9 cellular contexts compared by ENCODE assay signal in genomic region chr7:51045319-51046102, GRCh38.
DNase-seq lines count a peak whose midpoint lies in the region; ATAC-seq, FAIRE-seq and TF ChIP-seq lines count a peak whose summit lies in the region.
"Had no signal": no experiment of that assay in that cellular context is flagged by ENCODE, and none has a peak within 500 bp of the region (broad histone marks: within the 10 kb centered on the region; RNA-seq: fewer than 3 reads in every experiment).

No MANE protein-coding gene starts in this region.

- no peak for TF ChIP-seq POLR2A in H54 (IDR thresholded peaks at IDR 0.05; ENCODE audit: low read depth, low read length)

- FAIRE-seq in H54 (lab: Jason Lieb, UNC) = peak; percentile 89

- peaks cover 25% of the 10 kb centered on the region for H3K27me3 ChIP-seq in RWPE2 (ENCODE audit: insufficient read depth, poor library complexity, severe bottlenecking)
- peaks cover 81% of the 10 kb centered on the region for H3K27me3 ChIP-seq in skeletal muscle satellite cell (ENCODE audit: control insufficient read depth, insufficient read depth, low read length)

- H3K4me1 ChIP-seq in RWPE2 (ENCODE audit: insufficient read depth, poor library complexity, severe bottlenecking) = peaks cover 14% of the 10 kb centered on the region
- H3K4me1 ChIP-seq in skeletal muscle satellite cell (ENCODE audit: control insufficient read depth, insufficient read depth, low read length) = peaks cover 16% of the 10 kb centered on the region

- H3K27ac ChIP-seq in RWPE2 (ENCODE audit: poor library complexity, severe bottlenecking) = peak overlapping the region; percentile 34

- TF ChIP-seq CTCF in RWPE2 (IDR thresholded peaks at IDR 0.05; ENCODE audit: poor library complexity, severe bottlenecking) (no peak), fibroblast of pulmonary artery (IDR thresholded peaks at IDR 0.05; ENCODE audit: low read length, missing control alignments) (no peak)

- H3K4me3 ChIP-seq in RWPE2 (ENCODE audit: severe bottlenecking) (no peak overlapping the region), fibroblast of pulmonary artery (replicated peaks; ENCODE audit: low read depth, low read length) (no peak overlapping the region), skeletal muscle satellite cell (ENCODE audit: low read length) (no peak overlapping the region)

- peak overlapping the region; percentile 46 for H3K4me2 ChIP-seq in skeletal muscle satellite cell (ENCODE audit: low read length)

- peak; percentile 94 for ATAC-seq in RWPE2 (ENCODE audit: low read depth)
- ATAC-seq: activated T-cell treated with anti-CD3 and anti-CD28 coated beads, Interleukin-2, amount 50 U/mL, for 4 hours had no signal

- no peak overlapping the region for H3K9ac ChIP-seq in skeletal muscle satellite cell (ENCODE audit: low read depth, low read length)

- DNase-seq in H54 (ENCODE audit: insufficient read length, low spot score) = peak; percentile 92
- no peak for DNase-seq in RWPE2 (ENCODE audit: low spot score)
- peak; percentile 19 for DNase-seq in fibroblast of pulmonary artery (ENCODE audit: low read depth)
- DNase-seq in stimulated activated CD4-positive, alpha-beta T cell treated with anti-CD3 and anti-CD28 coated beads, Interleukin-12 subunit alpha, Interleukin-12 subunit beta, amount 100 ng/mL, for 4 hours = no peak
- no peak for DNase-seq in anterior cingulate cortex (lab: John Stamatoyannopoulos, UW)
- DNase-seq in amygdala (lab: John Stamatoyannopoulos, UW) = no peak
- DNase-seq: activated T-cell treated with anti-CD3 and anti-CD28 coated beads, Interleukin-2, amount 50 U/mL, for 4 hours; NCI-H1092 treated with DMSO at 0.1 percent for 48 hours had no signal

- H3K9me3 ChIP-seq in RWPE2 (ENCODE audit: severe bottlenecking) (no peaks in the 10 kb centered on the region), skeletal muscle satellite cell (replicated peaks; ENCODE audit: low read length) (no peaks in the 10 kb centered on the region)

- H3K36me3 ChIP-seq in RWPE2 (ENCODE audit: low read depth) = no peaks in the 10 kb centered on the region
- H3K36me3 ChIP-seq in skeletal muscle satellite cell (ENCODE audit: insufficient read depth, low read length) = no peaks in the 10 kb centered on the region

Comparison
In these comparisons a context has a peak if more than half of its experiments do, and no peak if none do; other contexts are left out.
1. DNase-seq: peak in H54 (single experiment) and fibroblast of pulmonary artery (single experiment); none in RWPE2 (single experiment), stimulated activated CD4-positive, alpha-beta T cell treated with anti-CD3 and anti-CD28 coated beads, Interleukin-12 subunit alpha, Interleukin-12 subunit beta, amount 100 ng/mL, for 4 hours (single experiment), anterior cingulate cortex (0 of 58) and amygdala (0 of 56).